ENCODE assay signal across 21 cellular contexts in the genomic region with DNA sequence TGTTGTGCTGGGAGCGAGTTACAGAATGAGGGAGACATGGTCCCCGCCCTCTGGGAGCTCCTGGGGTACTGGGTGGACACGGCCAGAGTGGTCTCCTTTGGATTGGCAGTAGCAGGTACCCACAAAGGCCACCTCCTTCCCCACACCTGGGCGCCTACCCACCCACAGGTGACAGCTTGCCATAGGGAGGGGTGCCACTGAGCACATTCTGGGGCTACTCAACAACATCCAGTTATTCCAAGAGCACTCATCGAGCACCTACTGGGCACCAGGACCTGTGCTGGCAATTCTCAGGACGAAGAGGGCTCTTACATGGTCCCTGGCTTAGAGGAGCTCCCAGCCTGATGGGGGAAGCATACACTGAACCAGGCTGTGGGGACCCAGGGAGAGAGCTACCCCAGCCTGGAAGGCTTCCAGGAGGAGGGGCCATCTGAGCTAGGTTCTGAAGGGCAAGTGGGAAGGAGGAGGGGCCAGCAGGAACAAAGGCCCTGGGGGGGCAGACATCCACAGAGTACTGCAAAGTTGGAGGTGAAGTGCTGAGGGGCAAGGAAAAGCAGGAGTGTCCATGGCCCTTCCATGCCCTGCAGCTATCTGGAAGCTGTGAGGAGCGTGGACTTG. TPM values are rescaled to one million over a fixed set of nuclear protein-coding genes. Genes with fewer than 3 reads are reported as not detected.
DNase-seq lines count a peak whose midpoint lies in the region; ATAC-seq and TF ChIP-seq lines count a peak whose summit lies in the region.
"Had no signal": no experiment of that assay in that cellular context is flagged by ENCODE, and none has a peak within 500 bp of the region (broad histone marks: within the 10 kb centered on the region; RNA-seq: fewer than 3 reads in every experiment).

No MANE protein-coding gene starts in this region.

- peak overlapping the region; percentile 75 for H3K9ac ChIP-seq in mesenchymal stem cell (ENCODE audit: low read length)

- TF ChIP-seq CTCF in GM23338 (conservative IDR thresholded peaks at IDR 0.05; ENCODE audit: low read depth in 2 of 2) (no peak), prostate gland (IDR thresholded peaks at IDR 0.05) (no peak)

- H3K27ac Mint-ChIP-seq in GM23338 = no peak overlapping the region
- peak overlapping the region; percentile 69 for H3K27ac Mint-ChIP-seq in activated CD8-positive, alpha-beta T cell treated with anti-CD3 and anti-CD28 coated beads, Interleukin-2, amount 10 ng/mL, durations not matched to agents 7 days and 5 days

- DNase-seq in NCI-H82 (lab: John Stamatoyannopoulos, UW) = peak; percentile 51
- no peak for DNase-seq in NCI-H82 treated with DMSO at 0.1 percent for 48 hours (lab: John Stamatoyannopoulos, UW; ENCODE audit: unreplicated experiment)
- peak; percentile 32 for DNase-seq in GM23338 (ENCODE audit: low spot score)
- DNase-seq in activated CD8-positive, alpha-beta T cell treated with anti-CD3 and anti-CD28 coated beads, Interleukin-2, amount 10 ng/mL, durations not matched to agents 7 days and 5 days = no peak
- no peak for DNase-seq in mesenchymal stem cell
- DNase-seq in prostate gland (ENCODE audit: low spot score) = no peak
- no peak for DNase-seq in SW 1271 (lab: John Stamatoyannopoulos, UW)
- DNase-seq: amniotic stem cell; BE2C; cerebellar nuclear complex; effector CD4-positive, alpha-beta T cell; HCEC 1CT; KG1; mesendoderm; NCI-H2081; NCI-H524; SHP77 treated with DMSO at 0.1 percent for 48 hours had no signal

- peak overlapping the region in 1 of 2 experiments; percentile 30 for H2BK12ac ChIP-seq in mesenchymal stem cell (ENCODE audit: low read length in 2 of 2)

- no peak overlapping the region for H2AK5ac ChIP-seq in mesenchymal stem cell (ENCODE audit: low read length, severe bottlenecking)

- H2BK15ac ChIP-seq in mesenchymal stem cell (ENCODE audit: low read depth, poor library complexity, severe bottlenecking) = peak overlapping the region; percentile 17

- H3K9me2 ChIP-seq in GM23338 (ENCODE audit: insufficient read depth) = no peaks in the 10 kb centered on the region

- no peak overlapping the region for H3K4ac ChIP-seq in mesenchymal stem cell (ENCODE audit: low read depth in 1 of 2, low read length in 2 of 2)

- no peak overlapping the region for H2BK5ac ChIP-seq in mesenchymal stem cell (ENCODE audit: low read depth, low read length, poor library complexity, severe bottlenecking)

- H3K4me3 ChIP-seq in GM23338 = no peak overlapping the region
- no peak overlapping the region for H3K4me3 ChIP-seq in mesenchymal stem cell (ENCODE audit: insufficient read depth in 1 of 2, low read depth in 1 of 2, low read length in 2 of 2)
- H3K4me3 ChIP-seq in prostate gland = no peak overlapping the region
- H3K4me3 ChIP-seq: GM12878, vagina had no signal

- H3K4me1 ChIP-seq in GM23338 (ENCODE audit: insufficient read depth) = no peaks in the 10 kb centered on the region; the same call in 1 of the 2 replicates
- H3K4me1 ChIP-seq in mesenchymal stem cell (ENCODE audit: control insufficient read depth, insufficient read depth, low read depth, low read length) = peaks cover 23% of the 10 kb centered on the region
- peaks cover 4% of the 10 kb centered on the region for H3K4me1 ChIP-seq in prostate gland (replicated peaks)

- TF ChIP-seq POLR2A in prostate gland (IDR thresholded peaks at IDR 0.05) = no peak

- H3K36me3 ChIP-seq in GM23338 (ENCODE audit: insufficient read depth) (0 out of 2 replicates have a peak, but pooled peaks cover 8% of the 10 kb centered on the region), mesenchymal stem cell (ENCODE audit: control insufficient read depth in 1 of 2, insufficient read depth in 2 of 2, low read depth in 1 of 2, low read length in 2 of 2) (peaks cover 34 to 66% of the 10 kb centered on the region in 2 experiments), prostate gland (peaks cover 0 to 7% of the 10 kb centered on the region in 2 donors)

- peaks cover 26% of the 10 kb centered on the region for H3K36me3 Mint-ChIP-seq in GM23338 (ENCODE audit: low read depth)
- peaks cover 46% of the 10 kb centered on the region for H3K36me3 Mint-ChIP-seq in activated CD8-positive, alpha-beta T cell treated with anti-CD3 and anti-CD28 coated beads, Interleukin-2, amount 10 ng/mL, durations not matched to agents 7 days and 5 days (ENCODE audit: low read depth)

- peak; percentile 42 for ATAC-seq in GM23338
- ATAC-seq in activated CD8-positive, alpha-beta T cell treated with anti-CD3 and anti-CD28 coated beads, Interleukin-2, amount 10 ng/mL, durations not matched to agents 7 days and 5 days = no peak
- no peak for ATAC-seq in HG02798 (IDR thresholded peaks at IDR 0.05; ENCODE audit: poor library complexity, unreplicated experiment)

- peaks cover 19% of the 10 kb centered on the region for H4K20me1 ChIP-seq in GM23338 (replicated peaks; ENCODE audit: insufficient read depth)

- H3K18ac ChIP-seq in mesenchymal stem cell (ENCODE audit: low read depth in 1 of 2, low read length in 2 of 2) = peak overlapping the region in 1 of 2 experiments; percentile 37

- H3K27me3 ChIP-seq in GM23338 (ENCODE audit: insufficient read depth) (no peaks in the 10 kb centered on the region), mesenchymal stem cell (ENCODE audit: control insufficient read depth in 1 of 2, insufficient read depth in 1 of 2, low read length in 2 of 2) (no peaks in the 10 kb centered on the region), prostate gland (replicated peaks; ENCODE audit: insufficient read depth) (no peaks in the 10 kb centered on the region)
- H3K27me3 ChIP-seq: BE2C, vagina had no signal

- H2AFZ ChIP-seq in GM23338 (no peak overlapping the region), mesenchymal stem cell (ENCODE audit: low read depth, low read length) (no peak overlapping the region)

- no peak overlapping the region for H3K4me3 Mint-ChIP-seq in GM23338
- no peak overlapping the region for H3K4me3 Mint-ChIP-seq in activated CD8-positive, alpha-beta T cell treated with anti-CD3 and anti-CD28 coated beads, Interleukin-2, amount 10 ng/mL, durations not matched to agents 7 days and 5 days
- H3K4me3 Mint-ChIP-seq: activated T-helper 1 cell treated with anti-CD3 and anti-CD28 coated beads, Interleukin-12 subunit alpha, Interleukin-12 subunit beta, Interleukin-2, Interleukin-4 antibody, amounts not matched to agents 30 ng/mL and 10 ng/mL and 1 ng/mL, durations not matched to agents 14 hours and 24 hours and 36 hours had no signal

- H3K79me2 ChIP-seq in GM23338 (replicated peaks; ENCODE audit: insufficient read depth) = no peaks in the 10 kb centered on the region

- peaks cover 42% of the 10 kb centered on the region for H3K4me1 Mint-ChIP-seq in GM23338
- peaks cover 9% of the 10 kb centered on the region for H3K4me1 Mint-ChIP-seq in activated CD8-positive, alpha-beta T cell treated with anti-CD3 and anti-CD28 coated beads, Interleukin-2, amount 10 ng/mL, durations not matched to agents 7 days and 5 days (ENCODE audit: low read depth)

- intact Hi-C loops in prostate gland (cut with DNase I) = no loop called here

- no peak overlapping the region for H2BK120ac ChIP-seq in mesenchymal stem cell (ENCODE audit: low read depth, low read length)

- POLR2A ChIA-PET in activated CD8-positive, alpha-beta T cell treated with anti-CD3 and anti-CD28 coated beads, Interleukin-2, amount 10 ng/mL, durations not matched to agents 7 days and 5 days (lab: Charles Lee) = no interaction called here

- 94% methylated on average over 7 of the region's 7 CpGs for WGBS in mesenchymal stem cell
- WGBS in prostate gland = 88% methylated on average over 7 of the region's 7 CpGs

- H3K4me2 ChIP-seq in GM23338 (no peak overlapping the region), mesenchymal stem cell (ENCODE audit: low read length, poor library complexity, severe bottlenecking) (no peak overlapping the region)

- no peak overlapping the region for H3K23ac ChIP-seq in mesenchymal stem cell (ENCODE audit: low read length in 2 of 2)

- H3K9me3 ChIP-seq in mesenchymal stem cell (ENCODE audit: control insufficient read depth, low read length) = no peaks in the 10 kb centered on the region
- no peaks in the 10 kb centered on the region for H3K9me3 ChIP-seq in prostate gland
- H3K9me3 ChIP-seq: BE2C, vagina had no signal

- CTCF ChIA-PET in activated CD8-positive, alpha-beta T cell treated with anti-CD3 and anti-CD28 coated beads, Interleukin-2, amount 10 ng/mL, durations not matched to agents 7 days and 5 days (lab: Charles Lee) = interaction anchor here (1.8 kb wide), 1 partner anchor 268 kb away, joined by 4 read pairs; no protein-coding TSS in a partner anchor

- H3K27ac ChIP-seq in GM23338 (ENCODE audit: low read depth) = no peak overlapping the region
- no peak overlapping the region for H3K27ac ChIP-seq in mesenchymal stem cell (ENCODE audit: low read length, poor library complexity, severe bottlenecking)
- H3K27ac ChIP-seq in prostate gland = no peak overlapping the region

- H3K9me3 Mint-ChIP-seq in GM23338 = no peaks in the 10 kb centered on the region
- H3K9me3 Mint-ChIP-seq in activated CD8-positive, alpha-beta T cell treated with anti-CD3 and anti-CD28 coated beads, Interleukin-2, amount 10 ng/mL, durations not matched to agents 7 days and 5 days (ENCODE audit: insufficient read depth) = no peaks in the 10 kb centered on the region
- H3K9me3 Mint-ChIP-seq: activated T-helper 1 cell treated with anti-CD3 and anti-CD28 coated beads, Interleukin-12 subunit alpha, Interleukin-12 subunit beta, Interleukin-2, Interleukin-4 antibody, amounts not matched to agents 30 ng/mL and 10 ng/mL and 1 ng/mL, durations not matched to agents 14 hours and 24 hours and 36 hours had no signal

- peaks cover 5% of the 10 kb centered on the region for H3K79me1 ChIP-seq in mesenchymal stem cell (replicated peaks; ENCODE audit: low read length, poor library complexity, severe bottlenecking)

- peaks cover 25% of the 10 kb centered on the region for H3K27me3 Mint-ChIP-seq in GM23338 (ENCODE audit: insufficient read depth, low read depth, poor library complexity)
- H3K27me3 Mint-ChIP-seq in activated CD8-positive, alpha-beta T cell treated with anti-CD3 and anti-CD28 coated beads, Interleukin-2, amount 10 ng/mL, durations not matched to agents 7 days and 5 days (ENCODE audit: low read depth) = no peaks in the 10 kb centered on the region

- H3F3A ChIP-seq in GM23338 (replicated peaks; ENCODE audit: low read depth) = no peaks in the 10 kb centered on the region

- H3K14ac ChIP-seq in mesenchymal stem cell (ENCODE audit: low read length in 2 of 2) = no peak overlapping the region

- no peak overlapping the region for H4K91ac ChIP-seq in mesenchymal stem cell (ENCODE audit: low read length)

- no peak overlapping the region for H4K8ac ChIP-seq in mesenchymal stem cell (ENCODE audit: low read length)

RNA-seq across cellular contexts. Expression of a gene that starts 22.0 kb away (rescaled TPM):
- total RNA-seq in GM23338 (2014; rRNA removed; shearing (Covaris generic)) = 121 and 155 TPM in 2 replicates
- polyA plus RNA-seq in GM23338 (2016; fragmentation: Nextera tagmentation; extraction: Ambion mirVana) = 130 and 131 TPM in 2 replicates
- total RNA-seq in activated CD8-positive, alpha-beta T cell treated with anti-CD3 and anti-CD28 coated beads, Interleukin-2, amount 10 ng/mL, durations not matched to agents 7 days and 5 days = 100 to 1,000 TPM; 115 TPM
- polyA plus RNA-seq in mesenchymal stem cell (2013, experiment 1 of 2) = 83.1 TPM
- 84.0 TPM for polyA plus RNA-seq in mesenchymal stem cell (2013, experiment 2 of 2)
- 10 to 100 TPM; 73.7 to 91.5 TPM for total RNA-seq in prostate gland

RNA-seq across cellular contexts. Expression of a gene that starts 22.1 kb away (rescaled TPM):
- 8.4 and 11.5 TPM in 2 replicates for total RNA-seq in GM23338 (2014; rRNA removed; shearing (Covaris generic))
- polyA plus RNA-seq in GM23338 (2016; fragmentation: Nextera tagmentation; extraction: Ambion mirVana) = 5.9 and 6.4 TPM in 2 replicates
- 10 to 100 TPM; 13.1 to 15.5 TPM for total RNA-seq in activated CD8-positive, alpha-beta T cell treated with anti-CD3 and anti-CD28 coated beads, Interleukin-2, amount 10 ng/mL, durations not matched to agents 7 days and 5 days
- polyA plus RNA-seq in mesenchymal stem cell (2013, experiment 1 of 2) = 4.3 TPM
- polyA plus RNA-seq in mesenchymal stem cell (2013, experiment 2 of 2) = 3.4 TPM
- 10 to 100 TPM in 1 of 2 donors, 1 to 10 TPM in 1; 6.3 to 10.9 TPM for total RNA-seq in prostate gland

Comparison
In these comparisons a context has a peak if more than half of its experiments do, and no peak if none do; other contexts are left out.
1. DNase-seq: peak in NCI-H82 (single experiment) and GM23338 (single experiment); none in NCI-H82 treated with DMSO at 0.1 percent for 48 hours (single experiment), activated CD8-positive, alpha-beta T cell treated with anti-CD3 and anti-CD28 coated beads, Interleukin-2, amount 10 ng/mL, durations not matched to agents 7 days and 5 days (single experiment), mesenchymal stem cell (single experiment), prostate gland (single experiment) and SW 1271 (0 of 2).